In the genomic region with DNA sequence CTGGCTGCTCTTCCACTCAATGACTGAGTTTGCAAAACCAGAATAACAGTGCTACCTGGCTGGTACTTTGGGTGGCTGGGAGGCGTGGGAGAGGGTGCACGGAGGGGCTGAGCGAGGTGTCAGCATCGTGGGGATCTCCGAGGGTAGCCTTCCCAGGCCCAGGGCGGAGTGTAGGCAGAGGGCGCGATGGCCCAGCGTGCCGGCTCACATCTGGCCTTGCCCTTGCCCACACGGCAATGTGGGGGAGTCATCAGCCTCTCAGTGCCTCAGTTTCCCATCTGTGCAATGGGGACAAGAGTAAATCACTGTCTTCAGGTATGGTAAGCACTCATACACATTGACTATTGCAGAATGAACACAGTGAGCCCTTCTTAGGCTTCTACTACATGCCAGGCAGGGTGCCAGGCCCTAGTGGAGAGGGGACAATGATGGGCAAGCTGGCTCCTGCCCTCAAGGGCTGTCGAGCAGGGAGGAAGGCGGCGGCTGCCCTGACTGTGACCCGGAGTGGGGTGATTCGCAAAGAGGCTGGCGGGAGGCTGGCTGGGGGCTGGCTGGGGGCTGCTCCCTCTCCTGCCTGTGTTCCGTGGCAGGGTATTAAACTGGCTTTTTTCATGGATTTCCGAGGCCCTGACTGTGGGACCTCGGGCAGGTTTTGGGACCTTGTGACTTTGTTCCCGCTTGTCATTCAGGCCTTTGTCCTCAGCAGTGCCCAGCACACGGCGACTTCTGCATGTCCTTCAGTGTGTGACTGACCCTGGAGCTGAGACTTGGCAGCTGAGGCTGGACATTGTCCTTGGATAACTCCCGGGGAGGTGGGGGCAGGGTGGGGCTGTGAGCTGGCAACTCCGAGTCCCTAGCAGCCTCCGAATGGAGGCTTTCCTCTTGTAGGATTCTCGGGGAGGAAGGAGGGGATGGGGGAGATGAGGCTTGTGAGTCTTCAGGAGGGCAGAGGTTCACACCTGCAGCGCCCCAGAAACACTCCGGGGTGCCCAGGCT, we compare ENCODE assay signal across 9 cellular contexts.
DNase-seq lines count a peak whose midpoint lies in the region; ATAC-seq and TF ChIP-seq lines count a peak whose summit lies in the region.
"Had no signal": no experiment of that assay in that cellular context is flagged by ENCODE, and none has a peak within 500 bp of the region (broad histone marks: within the 10 kb centered on the region; RNA-seq: fewer than 3 reads in every experiment).

No MANE protein-coding gene starts in this region.

- TF ChIP-seq CTCF in natural killer cell (IDR thresholded peaks at IDR 0.05): no peak
- no peak for TF ChIP-seq CTCF in colonic mucosa (IDR thresholded peaks at IDR 0.05)

- H3K27ac Mint-ChIP-seq in natural killer cell: peak overlapping the region; percentile 36 to 86
- peak overlapping the region in 1 of 2 donors; percentile 69 for H3K27ac Mint-ChIP-seq in natural killer cell treated with Interleukin-12 subunit alpha and Interleukin-12 subunit beta and Interleukin-15 and Interleukin-18, amount 100 ng/mL, for 72 hours
- H3K27ac Mint-ChIP-seq in naive thymus-derived CD4-positive, alpha-beta T cell: peak overlapping the region; percentile 20 to 94 (median 93)

- H3K27ac ChIP-seq in colonic mucosa: no peak overlapping the region
- peak overlapping the region; percentile 58 for H3K27ac ChIP-seq in naive thymus-derived CD4-positive, alpha-beta T cell (ENCODE audit: low read depth, low read length)

- no peaks in the 10 kb centered on the region for H3K36me3 ChIP-seq in colonic mucosa
- H3K36me3 ChIP-seq in naive thymus-derived CD4-positive, alpha-beta T cell (ENCODE audit: control insufficient read depth in 2 of 3, insufficient read depth in 3 of 3, low read length in 3 of 3): peaks cover 0 to 2% (median 0%) of the 10 kb centered on the region in 3 experiments

- intact Hi-C loops in natural killer cell (cut with micrococcal nuclease) (no loop called here), colonic mucosa (cut with DNase I) (no loop called here)
- intact Hi-C loops in naive thymus-derived CD4-positive, alpha-beta T cell (cut with micrococcal nuclease): loop anchor here (2.0 kb wide), 3 partner anchors 17 to 51 kb away; no protein-coding TSS in a partner anchor

- H3K4me3 Mint-ChIP-seq in natural killer cell: peak overlapping the region; percentile 47
- no peak overlapping the region for H3K4me3 Mint-ChIP-seq in natural killer cell treated with Interleukin-12 subunit alpha and Interleukin-12 subunit beta and Interleukin-15 and Interleukin-18, amount 100 ng/mL, for 72 hours
- H3K4me3 Mint-ChIP-seq in naive thymus-derived CD4-positive, alpha-beta T cell: peak overlapping the region; percentile 39 to 90 (median 85)

- DNase-seq in natural killer cell: no peak
- no peak for DNase-seq in natural killer cell treated with Interleukin-12 subunit alpha and Interleukin-12 subunit beta and Interleukin-15 and Interleukin-18, amount 100 ng/mL, for 72 hours (ENCODE audit: low spot score)
- DNase-seq in colonic mucosa: no peak
- no peak for DNase-seq in naive thymus-derived CD4-positive, alpha-beta T cell
- DNase-seq in NCI-H187 (lab: John Stamatoyannopoulos, UW): no peak
- DNase-seq in GM03348 (ENCODE audit: low spot score): no peak
- DNase-seq: islet precursor cell had no signal

- H3K36me3 Mint-ChIP-seq in natural killer cell: no peaks in the 10 kb centered on the region
- no peaks in the 10 kb centered on the region for H3K36me3 Mint-ChIP-seq in natural killer cell treated with Interleukin-12 subunit alpha and Interleukin-12 subunit beta and Interleukin-15 and Interleukin-18, amount 100 ng/mL, for 72 hours
- H3K36me3 Mint-ChIP-seq in naive thymus-derived CD4-positive, alpha-beta T cell: peaks cover 0 to 12% (median 0%) of the 10 kb centered on the region in 5 donors

- H3K9me3 Mint-ChIP-seq in natural killer cell: no peaks in the 10 kb centered on the region
- H3K9me3 Mint-ChIP-seq in natural killer cell treated with Interleukin-12 subunit alpha and Interleukin-12 subunit beta and Interleukin-15 and Interleukin-18, amount 100 ng/mL, for 72 hours: no peaks in the 10 kb centered on the region
- H3K9me3 Mint-ChIP-seq in naive thymus-derived CD4-positive, alpha-beta T cell: no peaks in the 10 kb centered on the region

- no peaks in the 10 kb centered on the region for H3K27me3 ChIP-seq in colonic mucosa
- H3K27me3 ChIP-seq in naive thymus-derived CD4-positive, alpha-beta T cell (ENCODE audit: control insufficient read depth in 2 of 2, insufficient read depth in 2 of 2, low read length in 2 of 2): no peaks in the 10 kb centered on the region

- H3K9ac ChIP-seq in colonic mucosa (ENCODE audit: low read depth in 2 of 2, low read length in 2 of 2): peak overlapping the region; percentile 16 to 26

- POLR2A ChIA-PET in naive thymus-derived CD4-positive, alpha-beta T cell (lab: Charles Lee): interaction anchor here (2.1 to 66.9 kb wide), 5 partner anchors 9 to 75 kb away, joined by 9 to 3353 read pairs (median 15); no protein-coding TSS in a partner anchor

- H3K4me1 Mint-ChIP-seq in natural killer cell: peaks cover 52 to 67% of the 10 kb centered on the region in 2 donors
- peaks cover 43 to 50% of the 10 kb centered on the region in 2 donors for H3K4me1 Mint-ChIP-seq in natural killer cell treated with Interleukin-12 subunit alpha and Interleukin-12 subunit beta and Interleukin-15 and Interleukin-18, amount 100 ng/mL, for 72 hours (ENCODE audit: low read depth in 2 of 2)
- peaks cover 58 to 94% (median 88%) of the 10 kb centered on the region in 7 donors for H3K4me1 Mint-ChIP-seq in naive thymus-derived CD4-positive, alpha-beta T cell

- ATAC-seq in natural killer cell (no peak), HG02884 (IDR thresholded peaks at IDR 0.05; ENCODE audit: unreplicated experiment) (no peak), GM18858 (IDR thresholded peaks at IDR 0.05; ENCODE audit: unreplicated experiment) (no peak)
- ATAC-seq in natural killer cell treated with Interleukin-12 subunit alpha and Interleukin-12 subunit beta and Interleukin-15 and Interleukin-18, amount 100 ng/mL, for 72 hours: no peak
- no peak for ATAC-seq in naive thymus-derived CD4-positive, alpha-beta T cell

- H3K9me3 ChIP-seq in colonic mucosa: no peaks in the 10 kb centered on the region
- no peaks in the 10 kb centered on the region for H3K9me3 ChIP-seq in naive thymus-derived CD4-positive, alpha-beta T cell (ENCODE audit: control insufficient read depth in 2 of 3, low read length in 3 of 3)

- no peaks in the 10 kb centered on the region for H3K27me3 Mint-ChIP-seq in natural killer cell (ENCODE audit: low read depth in 2 of 2)
- H3K27me3 Mint-ChIP-seq in natural killer cell treated with Interleukin-12 subunit alpha and Interleukin-12 subunit beta and Interleukin-15 and Interleukin-18, amount 100 ng/mL, for 72 hours: no peaks in the 10 kb centered on the region
- H3K27me3 Mint-ChIP-seq in naive thymus-derived CD4-positive, alpha-beta T cell: no peaks in the 10 kb centered on the region

- no peak overlapping the region for H3K4me3 ChIP-seq in colonic mucosa
- no peak overlapping the region for H3K4me3 ChIP-seq in naive thymus-derived CD4-positive, alpha-beta T cell (ENCODE audit: low read length)

- H3K4me1 ChIP-seq in colonic mucosa: peaks cover 8% of the 10 kb centered on the region
- H3K4me1 ChIP-seq in naive thymus-derived CD4-positive, alpha-beta T cell (ENCODE audit: control insufficient read depth in 2 of 2, insufficient read depth in 2 of 2, low read length in 2 of 2): peaks cover 75 to 83% of the 10 kb centered on the region in 2 donors

- CTCF ChIA-PET in naive thymus-derived CD4-positive, alpha-beta T cell (lab: Charles Lee): interaction anchor here (0.7 to 3.3 kb wide), 8 partner anchors 16 to 679 kb away, joined by 4 to 16 read pairs (median 6); no protein-coding TSS in a partner anchor

Comparison
In these comparisons a context has a peak if more than half of its experiments do, and no peak if none do; other contexts are left out.
1. intact Hi-C loops: an anchor here in naive thymus-derived CD4-positive, alpha-beta T cell (2.0 kb wide); none called in natural killer cell and colonic mucosa.